Comparison of ENCODE assay signal across 1 cellular context in the genomic region with DNA sequence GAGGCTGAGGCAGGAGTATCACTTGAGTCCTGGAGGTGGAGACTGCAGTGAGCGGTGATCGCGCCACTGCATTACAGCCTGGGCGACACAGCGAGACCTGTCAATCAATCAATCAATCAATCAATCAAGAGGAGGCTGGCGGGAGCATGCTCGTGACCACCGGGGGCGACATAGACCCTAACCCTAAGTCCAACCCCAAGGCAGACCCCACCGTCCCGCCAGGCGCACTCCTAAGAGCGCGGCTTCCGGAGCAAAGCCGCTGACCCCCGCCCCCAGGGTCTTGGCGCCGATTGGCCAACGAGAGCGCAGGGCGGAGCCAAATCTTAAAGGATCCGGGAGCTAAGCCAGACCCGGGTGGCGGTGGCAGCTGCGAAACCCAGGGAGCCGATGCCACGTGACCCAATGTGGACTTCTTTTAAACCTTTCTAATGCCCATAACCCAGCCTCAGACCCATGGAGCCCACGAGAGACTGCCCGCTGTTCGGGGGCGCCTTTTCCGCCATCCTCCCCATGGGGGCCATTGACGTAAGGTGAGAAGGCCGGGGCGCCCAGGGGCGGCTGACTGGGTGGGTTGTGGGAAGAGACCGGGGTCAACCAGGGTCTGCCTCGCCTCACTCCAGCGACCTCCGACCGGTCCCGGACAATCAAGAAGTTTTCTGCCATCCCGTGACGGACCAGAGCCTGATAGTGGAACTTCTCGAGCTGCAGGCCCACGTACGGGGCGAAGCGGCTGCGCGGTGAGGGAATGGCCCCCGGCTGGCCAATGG.
TF ChIP-seq lines count a peak whose summit lies in the region.

RANGRF (plus strand) TSS at position 335 of the 767 bp plus-strand sequence; CDS start at position 454, 119 bp downstream.

TF ChIP-seq in HepG2, 621 proteins besides CTCF, POLR2A, EP300 and RAD21 (continued from another document and continues in another):
- peak; percentile 67 for TF ChIP-seq ZNF407 (CRISPR knock-in tag; IDR thresholded peaks at IDR 0.05; ENCODE audit: not compliant biosample characterization)
- no peak; the same call in 1 of the 2 replicates for TF ChIP-seq CSRNP1 (CRISPR knock-in tag; IDR thresholded peaks at IDR 0.05)
- TF ChIP-seq ZNF549 (CRISPR knock-in tag; IDR thresholded peaks at IDR 0.05), result no peak
- TF ChIP-seq PITX1 (CRISPR knock-in tag; IDR thresholded peaks at IDR 0.05), result 0 out of 2 replicates have a peak, but pooled peaks have one; percentile 34
- peak; percentile 85; the same call in 1 of the 2 replicates for TF ChIP-seq ZNF598 (CRISPR knock-in tag; IDR thresholded peaks at IDR 0.05; ENCODE audit: borderline replicate concordance)
- TF ChIP-seq ZFP41 (CRISPR knock-in tag; IDR thresholded peaks at IDR 0.05; ENCODE audit: borderline replicate concordance), result no peak
- TF ChIP-seq, protein P1, sequence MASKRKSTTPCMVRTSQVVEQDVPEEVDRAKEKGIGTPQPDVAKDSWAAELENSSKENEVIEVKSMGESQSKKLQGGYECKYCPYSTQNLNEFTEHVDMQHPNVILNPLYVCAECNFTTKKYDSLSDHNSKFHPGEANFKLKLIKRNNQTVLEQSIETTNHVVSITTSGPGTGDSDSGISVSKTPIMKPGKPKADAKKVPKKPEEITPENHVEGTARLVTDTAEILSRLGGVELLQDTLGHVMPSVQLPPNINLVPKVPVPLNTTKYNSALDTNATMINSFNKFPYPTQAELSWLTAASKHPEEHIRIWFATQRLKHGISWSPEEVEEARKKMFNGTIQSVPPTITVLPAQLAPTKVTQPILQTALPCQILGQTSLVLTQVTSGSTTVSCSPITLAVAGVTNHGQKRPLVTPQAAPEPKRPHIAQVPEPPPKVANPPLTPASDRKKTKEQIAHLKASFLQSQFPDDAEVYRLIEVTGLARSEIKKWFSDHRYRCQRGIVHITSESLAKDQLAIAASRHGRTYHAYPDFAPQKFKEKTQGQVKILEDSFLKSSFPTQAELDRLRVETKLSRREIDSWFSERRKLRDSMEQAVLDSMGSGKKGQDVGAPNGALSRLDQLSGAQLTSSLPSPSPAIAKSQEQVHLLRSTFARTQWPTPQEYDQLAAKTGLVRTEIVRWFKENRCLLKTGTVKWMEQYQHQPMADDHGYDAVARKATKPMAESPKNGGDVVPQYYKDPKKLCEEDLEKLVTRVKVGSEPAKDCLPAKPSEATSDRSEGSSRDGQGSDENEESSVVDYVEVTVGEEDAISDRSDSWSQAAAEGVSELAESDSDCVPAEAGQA (IDR thresholded peaks at IDR 0.05; ENCODE audit: low read depth), result no peak
- TF ChIP-seq, protein P1 (CRISPR knock-in tag; IDR thresholded peaks at IDR 0.05; ENCODE audit: borderline replicate concordance), result no peak
- TF ChIP-seq NCOR1 (IDR thresholded peaks at IDR 0.05; ENCODE audit: borderline replicate concordance, low read length), result no peak
- TF ChIP-seq POLR2G (IDR thresholded peaks at IDR 0.05; ENCODE audit: low read depth, low read length), result peak; percentile 78
- no peak for TF ChIP-seq ZNF670 (CRISPR knock-in tag; IDR thresholded peaks at IDR 0.05; ENCODE audit: borderline replicate concordance)
- no peak for TF ChIP-seq RNF2 (conservative IDR thresholded peaks at IDR 0.05; ENCODE audit: low read depth)
- TF ChIP-seq SRSF9 (IDR thresholded peaks at IDR 0.05; ENCODE audit: borderline replicate concordance, insufficient read depth, low read depth, low read length, poor library complexity, severe bottlenecking), result no peak
- TF ChIP-seq ZBTB8A (CRISPR knock-in tag; IDR thresholded peaks at IDR 0.05; ENCODE audit: borderline replicate concordance, low read depth), result no peak
- TF ChIP-seq ATF3 (CRISPR knock-in tag; IDR thresholded peaks at IDR 0.05), result no peak
- no peak for TF ChIP-seq KMT2A (CRISPR knock-in tag; IDR thresholded peaks at IDR 0.05)
- no peak for TF ChIP-seq KLF13 (CRISPR knock-in tag; IDR thresholded peaks at IDR 0.05)
- TF ChIP-seq ZFP36L2 (CRISPR knock-in tag; IDR thresholded peaks at IDR 0.05), result no peak
- no peak for TF ChIP-seq ZNF276 (CRISPR knock-in tag; IDR thresholded peaks at IDR 0.05; ENCODE audit: low read depth)
- TF ChIP-seq KDM2A (CRISPR knock-in tag; IDR thresholded peaks at IDR 0.05; ENCODE audit: borderline replicate concordance, low read depth), result peak; percentile 98
- TF ChIP-seq STAT6 (CRISPR knock-in tag; IDR thresholded peaks at IDR 0.05; ENCODE audit: borderline replicate concordance), result peak; percentile 52; the same call in 1 of the 2 replicates
- TF ChIP-seq NCOA2 (CRISPR knock-in tag; IDR thresholded peaks at IDR 0.05), result no peak
- no peak for TF ChIP-seq LCORL (IDR thresholded peaks at IDR 0.05)
- TF ChIP-seq LCORL (CRISPR knock-in tag; IDR thresholded peaks at IDR 0.05), result peak; percentile 38; the same call in 1 of the 2 replicates
- TF ChIP-seq MEIS2 (CRISPR knock-in tag; IDR thresholded peaks at IDR 0.05), result peak; percentile 95
- TF ChIP-seq, protein P2, sequence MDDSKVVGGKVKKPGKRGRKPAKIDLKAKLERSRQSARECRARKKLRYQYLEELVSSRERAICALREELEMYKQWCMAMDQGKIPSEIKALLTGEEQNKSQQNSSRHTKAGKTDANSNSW (CRISPR knock-in tag; IDR thresholded peaks at IDR 0.05; ENCODE audit: borderline replicate concordance), result peak; percentile 25; the same call in 1 of the 2 replicates
- no peak for TF ChIP-seq NR2F2 (IDR thresholded peaks at IDR 0.05; ENCODE audit: borderline replicate concordance, low read depth)
